Comparison of ENCODE assay signal across 1 cellular context in the genomic region with DNA sequence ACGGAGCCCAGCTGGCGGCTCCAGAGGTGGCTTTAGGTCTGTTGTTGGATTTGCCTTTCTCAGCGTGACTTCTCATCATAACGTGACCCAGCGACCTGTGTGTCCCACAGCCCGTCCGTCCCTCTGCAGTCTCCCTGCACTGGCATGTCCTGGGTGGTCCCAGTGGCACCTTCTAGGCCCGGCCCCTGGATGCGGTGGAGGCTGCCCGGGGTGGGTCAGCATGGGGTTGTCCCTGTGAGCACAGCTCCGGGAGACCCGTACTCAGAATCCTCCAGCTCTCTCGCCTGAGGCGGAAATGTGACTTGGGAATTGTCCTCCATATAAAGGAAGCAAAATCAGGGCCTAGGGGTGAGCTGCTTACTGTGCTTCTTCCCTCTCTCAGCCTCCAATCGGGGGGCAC.
TF ChIP-seq lines count a peak whose summit lies in the region.

No MANE protein-coding gene starts in this region.

TF ChIP-seq in IMR-90, 13 proteins besides CTCF, POLR2A, EP300 and RAD21:
- TF ChIP-seq MXI1 (IDR thresholded peaks at IDR 0.05; ENCODE audit: borderline replicate concordance, low read depth, low read length) (no peak), BHLHE40 (IDR thresholded peaks at IDR 0.05; ENCODE audit: low read depth, low read length) (no peak), FOS (IDR thresholded peaks at IDR 0.05; ENCODE audit: low read depth, low read length) (no peak), SMC3 (IDR thresholded peaks at IDR 0.05; ENCODE audit: low read depth, low read length) (no peak), NFE2L2 (IDR thresholded peaks at IDR 0.05; ENCODE audit: low read depth, low read length) (no peak), CHD1 (IDR thresholded peaks at IDR 0.05; ENCODE audit: low read depth, low read length) (no peak)
